In genomic region chr1:28507247-28507645, GRCh38 we compare ENCODE assay signal across 8 cellular contexts. TPM values are rescaled to one million over a fixed set of nuclear protein-coding genes. Genes with fewer than 3 reads are reported as not detected.
DNase-seq lines count a peak whose midpoint lies in the region; ATAC-seq and TF ChIP-seq lines count a peak whose summit lies in the region.

No MANE protein-coding gene starts in this region.

- no peaks in the 10 kb centered on the region for H3K9me3 ChIP-seq in mesodermal cell (ENCODE audit: control insufficient read depth, low read length)
- no peaks in the 10 kb centered on the region for H3K9me3 ChIP-seq in tibial nerve

- no peak for TF ChIP-seq POLR2A in tibial nerve (IDR thresholded peaks at IDR 0.05)

- H3K4me1 ChIP-seq in mesodermal cell (ENCODE audit: control insufficient read depth, insufficient read depth, low read length, poor library complexity, severe bottlenecking) (peaks cover 21% of the 10 kb centered on the region), tibial nerve (peaks cover 0 to 58% (median 33%) of the 10 kb centered on the region in 4 donors)

- H3K4me3 ChIP-seq in mesodermal cell (ENCODE audit: extremely low read depth, insufficient read depth, low read length, poor library complexity, severe bottlenecking) (peak overlapping the region; percentile 85), tibial nerve (peak overlapping the region; percentile 47 to 81 (median 66))

- 0 to 2% methylated on average over 2 to 10 of the region's 11 CpGs for WGBS in mesodermal cell (ENCODE audit: insufficient coverage in 2 of 2), 2 experiments
- 6 to 10% methylated on average over 11 of the region's 11 CpGs for WGBS in tibial nerve, 2 donors

- DNase-seq in LHCN-M2 (ENCODE audit: low read depth): peak; percentile 21
- peak; percentile 32 for DNase-seq in astrocyte of the hippocampus (ENCODE audit: low read depth, low spot score)
- no peak for DNase-seq in tibial nerve (ENCODE audit: low spot score in 2 of 2)
- DNase-seq in SHP77 (lab: John Stamatoyannopoulos, UW): no peak
- DNase-seq in NCI-H2171 treated with DMSO at 0.1 percent for 48 hours (lab: John Stamatoyannopoulos, UW): no peak

- TF ChIP-seq CTCF in C4-2B (conservative IDR thresholded peaks at IDR 0.05) (no peak), tibial nerve (IDR thresholded peaks at IDR 0.05) (no peak)

- no peak for TF ChIP-seq EP300 in tibial nerve (IDR thresholded peaks at IDR 0.05)

- H3K27me3 ChIP-seq in tibial nerve: no peaks in the 10 kb centered on the region

- no peak for ATAC-seq in GM18909 (IDR thresholded peaks at IDR 0.05; ENCODE audit: poor library complexity, unreplicated experiment)

- peak overlapping the region; percentile 91 for H3K27ac ChIP-seq in C4-2B
- H3K27ac ChIP-seq in mesodermal cell (ENCODE audit: low read depth, low read length, severe bottlenecking): peak overlapping the region; percentile 89
- H3K27ac ChIP-seq in tibial nerve: peak overlapping the region in 3 of 4 donors; percentile 80 to 88 (median 82)

- H3K36me3 ChIP-seq in mesodermal cell (ENCODE audit: control insufficient read depth, insufficient read depth, low read length) (peaks cover 56% of the 10 kb centered on the region), tibial nerve (peaks cover 0 to 47% (median 0%) of the 10 kb centered on the region in 3 donors)

RNA-seq across cellular contexts. Expression of gene RCC1, which starts 1.4 kb away (rescaled TPM):
- total RNA-seq in LHCN-M2 (2014; rRNA removed) (46.4 and 53.1 TPM in 2 replicates), tibial nerve (10 to 100 TPM; 13.5 to 36.9 (median 19.3) TPM)
- polyA plus RNA-seq in LHCN-M2 (2012): 34.8 TPM
- polyA plus RNA-seq in mesodermal cell (2013, experiment 1 of 2): 42.7 TPM
- polyA plus RNA-seq in mesodermal cell (2013, experiment 2 of 2): 44.9 TPM

RNA-seq across cellular contexts. Expression of gene TRNAU1AP, which starts 45.6 kb away (rescaled TPM):
- total RNA-seq in LHCN-M2 (2014; rRNA removed) (17.8 and 22.6 TPM in 2 replicates), tibial nerve (10 to 100 TPM; 22.6 to 35.2 (median 29.3) TPM)
- polyA plus RNA-seq in LHCN-M2 (2012): 36.0 TPM
- 33.7 TPM for polyA plus RNA-seq in mesodermal cell (2013, experiment 1 of 2)
- polyA plus RNA-seq in mesodermal cell (2013, experiment 2 of 2): 37.4 TPM

Comparison
In these comparisons a context has a peak if more than half of its experiments do, and no peak if none do; other contexts are left out.
1. DNase-seq: peak in LHCN-M2 (single experiment) and astrocyte of the hippocampus (single experiment); none in tibial nerve (0 of 2), SHP77 (0 of 2) and NCI-H2171 treated with DMSO at 0.1 percent for 48 hours (single experiment).
2. Peak in every context shown above with its lines, with median percentiles within 50 percentile points of each other: H3K27ac ChIP-seq.